Comparison of ENCODE assay signal across 32 cellular contexts in the genomic region with DNA sequence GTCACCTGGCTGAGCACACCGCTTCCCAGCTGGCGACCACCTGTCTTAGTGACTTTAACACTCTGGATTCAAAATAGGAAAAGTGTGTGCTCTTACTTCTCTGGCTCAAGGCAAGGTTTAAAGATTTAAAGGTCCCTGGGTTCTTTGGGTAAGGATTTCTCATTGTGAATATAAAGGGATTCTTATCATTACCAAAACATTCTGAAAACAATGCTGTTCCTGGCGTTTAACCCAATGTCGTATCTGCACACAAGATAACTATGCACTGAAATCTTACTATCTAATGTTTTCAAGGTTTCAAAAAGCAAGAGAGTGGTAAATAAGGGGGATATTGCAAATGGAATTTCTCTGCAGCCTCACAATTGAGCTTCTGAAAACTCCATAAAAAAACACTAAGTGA. TPM values are rescaled to one million over a fixed set of nuclear protein-coding genes. Genes with fewer than 3 reads are reported as not detected.
"Had no signal": no experiment of that assay in that cellular context is flagged by ENCODE, and none has a peak within 500 bp of the region (broad histone marks: within the 10 kb centered on the region; RNA-seq: fewer than 3 reads in every experiment).

No MANE protein-coding gene starts in this region.

- H3K27me3 ChIP-seq: esophagus muscularis mucosa had no signal

- H3K4me3 Mint-ChIP-seq: activated B cell treated with CpG ODN at 0.5 μM for 24 hours; activated CD8-positive, alpha-beta T cell treated with anti-CD3 and anti-CD28 coated beads for 36 hours; activated naive CD8-positive, alpha-beta T cell; activated T-cell treated with anti-CD3 and anti-CD28 coated beads, Interleukin-2, amount 50 U/mL, for 4 hours; activated T-helper 17 cell treated with anti-CD3 and anti-CD28 coated beads, Interleukin-2, amount 50 U/mL, for 72 hours; T-helper 17 cell; T-helper 2 cell treated with Interferon-gamma antibody and Interleukin-4, amounts not matched to agents 5 μg/mL and 100 μg/mL, for 36 hours had no signal

- FAIRE-seq: colon, frontal cortex had no signal

- H3K36me3 Mint-ChIP-seq: activated naive CD8-positive, alpha-beta T cell had no signal

- H3K27me3 Mint-ChIP-seq: activated CD8-positive, alpha-beta T cell treated with anti-CD3 and anti-CD28 coated beads for 36 hours; activated T-helper 17 cell treated with anti-CD3 and anti-CD28 coated beads, Interleukin-2, amount 50 U/mL, for 72 hours; T-helper 17 cell had no signal

- H3K4me3 ChIP-seq: body of pancreas, esophagus muscularis mucosa had no signal

- H3K27ac ChIP-seq: body of pancreas, esophagus muscularis mucosa, WERI-Rb-1 had no signal

- ATAC-seq: activated CD4-positive, CD25-positive, alpha-beta regulatory T cell treated with anti-CD3 and anti-CD28 coated beads, Interleukin-2, amount 50 U/mL, for 24 hours; activated CD8-positive, alpha-beta T cell treated with anti-CD3 and anti-CD28 coated beads for 36 hours; activated T-cell treated with anti-CD3 and anti-CD28 coated beads, Interleukin-2, amount 50 U/mL, for 4 hours; activated T-helper 17 cell treated with anti-CD3 and anti-CD28 coated beads, Interleukin-2, amount 50 U/mL, for 72 hours; body of pancreas; T-helper 17 cell had no signal

- H3K27ac Mint-ChIP-seq: activated B cell treated with CpG ODN at 0.5 μM for 24 hours; activated CD8-positive, alpha-beta T cell treated with anti-CD3 and anti-CD28 coated beads for 36 hours; activated naive CD8-positive, alpha-beta T cell; activated T-helper 17 cell treated with anti-CD3 and anti-CD28 coated beads, Interleukin-2, amount 50 U/mL, for 72 hours; T-helper 17 cell; T-helper 2 cell treated with Interferon-gamma antibody and Interleukin-4, amounts not matched to agents 5 μg/mL and 100 μg/mL, for 36 hours had no signal

- H3K4me1 ChIP-seq: body of pancreas, esophagus muscularis mucosa had no signal

- H3K9me3 ChIP-seq: body of pancreas had no signal

- DNase-seq: activated B cell treated with CpG ODN at 0.5 μM for 24 hours; activated CD4-positive, alpha-beta T cell treated with anti-CD3 and anti-CD28 coated beads for 48 hours; activated CD4-positive, alpha-beta T cell treated with anti-CD3 and anti-CD28 coated beads, Interleukin-2, amount 50 U/mL, for 1 hour; activated CD4-positive, alpha-beta T cell treated with anti-CD3 and anti-CD28 coated beads, Interleukin-2, amount 50 U/mL, for 48 hours; activated CD8-positive, alpha-beta memory T cell treated with anti-CD3 and anti-CD28 coated beads for 24 hours; activated CD8-positive, alpha-beta T cell treated with anti-CD3 and anti-CD28 coated beads for 36 hours; activated effector memory CD4-positive, alpha-beta T cell treated with Interleukin-2 at 50 U/mL for 16 hours; activated gamma-delta T cell treated with Interleukin-2 at 50 U/mL for 16 hours; activated naive CD4-positive, alpha-beta T cell treated with anti-CD3 and anti-CD28 coated beads, Interleukin-2, amount 50 U/mL, for 16 hours; activated naive CD4-positive, alpha-beta T cell treated with Interleukin-2 at 50 U/mL for 16 hours; activated T-cell treated with anti-CD3 and anti-CD28 coated beads, Interleukin-2, amount 50 U/mL, for 4 hours; amniotic stem cell; anterior cingulate cortex; body of pancreas; caudate nucleus; cortex of kidney; dermis blood vessel endothelial cell; effector CD8-positive, alpha-beta T cell; erythroblast; foreskin fibroblast; head of caudate nucleus; T-helper 1 cell; T-helper 17 cell; T1000; WERI-Rb-1 had no signal

- H3K36me3 ChIP-seq: esophagus muscularis mucosa, WERI-Rb-1 had no signal

- H3K4me1 Mint-ChIP-seq: activated B cell treated with CpG ODN at 0.5 μM for 24 hours; activated T-helper 17 cell treated with anti-CD3 and anti-CD28 coated beads, Interleukin-2, amount 50 U/mL, for 72 hours had no signal

- H3K9me3 Mint-ChIP-seq: activated B cell treated with CpG ODN at 0.5 μM for 24 hours; activated T-cell treated with anti-CD3 and anti-CD28 coated beads, Interleukin-2, amount 50 U/mL, for 4 hours had no signal

RNA-seq across cellular contexts. Expression of gene BMP2, which starts 43.8 kb away (rescaled TPM):
- total RNA-seq: activated B cell treated with CpG ODN at 0.5 μM for 24 hours; activated CD8-positive, alpha-beta T cell treated with anti-CD3 and anti-CD28 coated beads for 36 hours; activated T-cell treated with anti-CD3 and anti-CD28 coated beads, Interleukin-2, amount 50 U/mL, for 4 hours; activated T-helper 17 cell treated with anti-CD3 and anti-CD28 coated beads, Interleukin-2, amount 50 U/mL, for 72 hours had no signal
